34 cellular contexts compared by ENCODE assay signal in genomic region chr16:68917541-68917940, GRCh38.
"Had no signal": no experiment of that assay in that cellular context is flagged by ENCODE, and none has a peak within 500 bp of the region (broad histone marks: within the 10 kb centered on the region; RNA-seq: fewer than 3 reads in every experiment).

No MANE protein-coding gene starts in this region.

- H3K27me3 ChIP-seq: MG63 had no signal

- H3K4me2 ChIP-seq: KMS-11 had no signal

- H3K9me3 ChIP-seq: MG63 had no signal

- H3K27ac ChIP-seq: KMS-11 had no signal

- H3K36me3 ChIP-seq: MG63 had no signal

- H3K9ac ChIP-seq: KMS-11 had no signal

- DNase-seq: Karpas-422, Kasumi-1, MG63, MM.1S, MV-4-11, NCI-H1048, NCI-H1092, NCI-H1092 treated with DMSO at 0.1 percent for 48 hours, NCI-H1105, NCI-H1105 treated with DMSO at 0.1 percent for 48 hours, NCI-H1417, NCI-H1417 treated with DMSO at 0.1 percent for 48 hours, NCI-H1436, NCI-H1436 treated with DMSO at 0.1 percent for 48 hours, NCI-H146, NCI-H1694, NCI-H1694 treated with DMSO at 0.1 percent for 48 hours, NCI-H187, NCI-H187 treated with DMSO at 0.1 percent for 48 hours, NCI-H1930, NCI-H2029, NCI-H2029 treated with DMSO at 0.1 percent for 48 hours, NCI-H2081, NCI-H2081 treated with DMSO at 0.1 percent for 48 hours, NCI-H2107, NCI-H2171, NCI-H2171 treated with DMSO at 0.1 percent for 48 hours, NCI-H2227 treated with DMSO at 0.1 percent for 48 hours, NCI-H226, NCI-H345, NCI-H446, NCI-H446 treated with DMSO at 0.1 percent for 48 hours, NCI-H510A had no signal

- H3K4me3 ChIP-seq: MG63 had no signal
